Comparison of ENCODE assay signal across 20 cellular contexts in the genomic region with DNA sequence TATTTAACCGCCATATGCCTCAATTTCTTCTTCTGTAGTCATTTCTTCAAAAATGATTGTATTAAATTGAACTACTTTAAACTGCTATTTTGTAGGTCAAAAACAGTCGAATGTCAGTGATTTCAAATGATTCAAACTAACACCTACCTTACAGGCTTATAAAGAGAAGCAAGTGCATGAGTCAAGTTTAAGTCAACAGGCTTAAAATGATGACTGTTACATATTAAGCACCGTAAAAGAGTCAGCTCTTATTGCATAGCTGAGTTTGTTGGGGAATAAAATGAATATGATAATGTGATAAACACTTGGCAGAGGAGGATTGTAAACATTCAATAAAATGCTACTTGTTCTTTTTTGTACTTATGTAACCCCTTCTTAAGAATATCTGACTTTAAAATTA.
A peak's percentile ranks its signal among the peaks of the same experiment; 100 is the strongest.
DNase-seq lines count a peak whose midpoint lies in the region; ATAC-seq and TF ChIP-seq lines count a peak whose summit lies in the region.
"Had no signal": no experiment of that assay in that cellular context is flagged by ENCODE, and none has a peak within 500 bp of the region (broad histone marks: within the 10 kb centered on the region; RNA-seq: fewer than 3 reads in every experiment).

No MANE protein-coding gene starts in this region.

- TF ChIP-seq CTCF in PC-3 (conservative IDR thresholded peaks at IDR 0.05; ENCODE audit: low read depth, low read length) (no peak), epithelial cell of esophagus (IDR thresholded peaks at IDR 0.05; ENCODE audit: insufficient read depth, low read depth, low read length, missing control alignments) (no peak), endothelial cell (IDR thresholded peaks at IDR 0.05; ENCODE audit: unreplicated experiment) (no peak)

- DNase-seq in HCEC 1CT, result peak; percentile 48
- peak; percentile 71 for DNase-seq in PC-3
- DNase-seq in epithelial cell of esophagus (ENCODE audit: low read depth), result peak; percentile 51
- DNase-seq in renal cortical epithelial cell (ENCODE audit: low read depth), result peak; percentile 41
- no peak for DNase-seq in HuH-7.5 (ENCODE audit: low spot score)
- no peak for DNase-seq in endothelial cell (ENCODE audit: low spot score)
- no peak for DNase-seq in NCI-H1105 (lab: John Stamatoyannopoulos, UW)
- DNase-seq: BE2C; CD8-positive, alpha-beta memory T cell; H7; KBM-7; MV-4-11; NCI-H1417; NCI-H187; NCI-H2107; NCI-H510A; NCI-H774; SIG-M5; T-helper 1 cell had no signal

- POLR2A ChIA-PET in PC-3 (lab: Charles Lee; ENCODE audit: unreplicated experiment), result no interaction called here

- H3K36me3 ChIP-seq in PC-3 (ENCODE audit: low read depth, low read length), result no peaks in the 10 kb centered on the region
- H3K36me3 ChIP-seq: BE2C had no signal

- no peaks in the 10 kb centered on the region for H3K9me2 ChIP-seq in PC-3 (replicated peaks; ENCODE audit: low read length)

- H3K4me1 ChIP-seq in PC-3 (ENCODE audit: insufficient read depth, low read length), result peaks cover 20% of the 10 kb centered on the region

- no peaks in the 10 kb centered on the region for H3K27me3 Mint-ChIP-seq in endothelial cell (ENCODE audit: unreplicated experiment)

- H3K27ac Mint-ChIP-seq in endothelial cell (ENCODE audit: unreplicated experiment), result no peak overlapping the region
- H3K27ac Mint-ChIP-seq: CD8-positive, alpha-beta memory T cell had no signal

- intact Hi-C loops in PC-3 (cut with micrococcal nuclease), result no loop called here

- H3K9me3 Mint-ChIP-seq in endothelial cell (ENCODE audit: unreplicated experiment), result no peaks in the 10 kb centered on the region
- H3K9me3 Mint-ChIP-seq: CD8-positive, alpha-beta memory T cell had no signal

- no peaks in the 10 kb centered on the region for H3F3A ChIP-seq in PC-3 (ENCODE audit: low read length, unreplicated experiment)

- peak overlapping the region; percentile 12; the same call in 1 of the 2 replicates for H3K4me2 ChIP-seq in PC-3 (ENCODE audit: low read length)

- H3K4me3 Mint-ChIP-seq in endothelial cell (ENCODE audit: unreplicated experiment), result no peak overlapping the region
- H3K4me3 Mint-ChIP-seq: CD8-positive, alpha-beta memory T cell had no signal

- H3K79me2 ChIP-seq in PC-3 (ENCODE audit: low read length), result no peaks in the 10 kb centered on the region

- no peak overlapping the region for H3K4me3 ChIP-seq in PC-3 (ENCODE audit: low read length)
- H3K4me3 ChIP-seq in epithelial cell of esophagus (ENCODE audit: low read length), result no peak overlapping the region

- peak; percentile 93 for ATAC-seq in PC-3
- no peak for ATAC-seq in activated CD4-positive, CD25-positive, alpha-beta regulatory T cell treated with anti-CD3 and anti-CD28 coated beads, Interleukin-2, amount 50 U/mL, for 24 hours

- no peaks in the 10 kb centered on the region for H3K27me3 ChIP-seq in PC-3 (ENCODE audit: low read length)
- H3K27me3 ChIP-seq: BE2C had no signal

- CTCF ChIA-PET in PC-3 (lab: Charles Lee), result interaction anchor here (0.6 kb wide), 1 partner anchor 99 kb away, joined by 8 read pairs; no protein-coding TSS in a partner anchor

- no peak overlapping the region for H3K27ac ChIP-seq in PC-3 (ENCODE audit: low read length)

- H3K9ac ChIP-seq in PC-3 (ENCODE audit: low read length), result no peak overlapping the region

- H3K9me3 ChIP-seq in PC-3 (ENCODE audit: low read length), result no peaks in the 10 kb centered on the region
- H3K9me3 ChIP-seq: BE2C had no signal

- H3K36me3 Mint-ChIP-seq in endothelial cell (ENCODE audit: low read depth, unreplicated experiment), result no peaks in the 10 kb centered on the region

- H4K20me1 ChIP-seq in PC-3 (ENCODE audit: low read length), result no peaks in the 10 kb centered on the region

- no peak overlapping the region for H2AFZ ChIP-seq in PC-3 (ENCODE audit: low read length)

- peaks cover 21% of the 10 kb centered on the region for H3K4me1 Mint-ChIP-seq in endothelial cell (ENCODE audit: unreplicated experiment)

- BruUV-seq in PC-3 (replicated peaks; lab: Mats Ljungman, UMichigan), result no TSS peak

Comparison
In these comparisons a context has a peak if more than half of its experiments do, and no peak if none do; other contexts are left out.
1. DNase-seq: peak in HCEC 1CT (single experiment), PC-3 (single experiment), epithelial cell of esophagus (single experiment) and renal cortical epithelial cell (single experiment); none in HuH-7.5 (single experiment), endothelial cell (single experiment) and NCI-H1105 (single experiment).